1 cellular context compared by ENCODE assay signal in genomic region chr1:159856576-159856975, GRCh38.
TF ChIP-seq lines count a peak whose summit lies in the region.

No MANE protein-coding gene starts in this region.

TF ChIP-seq in IMR-90, 13 proteins besides CTCF, POLR2A, EP300 and RAD21:
- no peak for TF ChIP-seq ELK1 (IDR thresholded peaks at IDR 0.05; ENCODE audit: borderline replicate concordance, low read depth, low read length)
- TF ChIP-seq MAZ (IDR thresholded peaks at IDR 0.05; ENCODE audit: borderline replicate concordance, low read depth, low read length): no peak
- TF ChIP-seq RFX5 (IDR thresholded peaks at IDR 0.05; ENCODE audit: low read depth, low read length): no peak
- no peak for TF ChIP-seq MAFK (IDR thresholded peaks at IDR 0.05; ENCODE audit: low read depth, low read length)
- TF ChIP-seq MXI1 (IDR thresholded peaks at IDR 0.05; ENCODE audit: borderline replicate concordance, low read depth, low read length): no peak
- no peak for TF ChIP-seq SMC3 (IDR thresholded peaks at IDR 0.05; ENCODE audit: low read depth, low read length)
- TF ChIP-seq USF2 (IDR thresholded peaks at IDR 0.05; ENCODE audit: low read depth, low read length): no peak
- no peak for TF ChIP-seq NFE2L2 (IDR thresholded peaks at IDR 0.05; ENCODE audit: low read depth, low read length)
- no peak for TF ChIP-seq BHLHE40 (IDR thresholded peaks at IDR 0.05; ENCODE audit: low read depth, low read length)
- no peak for TF ChIP-seq CEBPB (IDR thresholded peaks at IDR 0.05; ENCODE audit: low read depth, low read length)
- TF ChIP-seq RCOR1 (IDR thresholded peaks at IDR 0.05; ENCODE audit: insufficient replicate concordance, low read length): no peak
- no peak for TF ChIP-seq FOS (IDR thresholded peaks at IDR 0.05; ENCODE audit: low read depth, low read length)
- TF ChIP-seq CHD1 (IDR thresholded peaks at IDR 0.05; ENCODE audit: low read depth, low read length): no peak
TF ChIP-seq in IMR-90: peak in this region for 0.
